28 cellular contexts compared by ENCODE assay signal in the genomic region with DNA sequence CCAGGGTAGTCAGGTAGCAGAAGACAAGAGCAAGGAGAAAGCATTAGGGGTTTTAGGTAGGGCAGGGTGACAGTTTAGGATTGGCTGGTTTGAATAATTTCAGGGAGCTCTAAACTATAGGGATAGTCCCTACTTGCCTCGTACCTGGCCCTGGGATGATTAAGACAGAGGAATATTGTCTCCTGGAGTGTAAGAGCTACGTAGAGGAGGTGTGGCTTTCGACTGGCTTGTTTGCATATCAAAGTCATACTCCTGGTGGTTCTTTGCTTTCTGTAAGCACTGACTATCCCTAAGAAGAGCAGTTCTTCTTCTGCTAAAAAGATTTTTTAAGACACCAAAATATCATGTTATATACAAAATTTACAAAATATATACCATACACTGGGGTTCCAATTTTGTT.
"Had no signal": no experiment of that assay in that cellular context is flagged by ENCODE, and none has a peak within 500 bp of the region (broad histone marks: within the 10 kb centered on the region; RNA-seq: fewer than 3 reads in every experiment).

No MANE protein-coding gene starts in this region.

- H2AFZ ChIP-seq: neural progenitor cell, parathyroid adenoma had no signal

- H3K36me3 Mint-ChIP-seq: mesothelial cell of epicardium; naive B cell; neural progenitor cell; stimulated activated naive B cell treated with anti-CD40 and anti-IgM and Interleukin-4, amounts not matched to agents 10 μg/mL and 1 μg/mL and 100 μg/mL, for 72 hours had no signal

- H3K4me2 ChIP-seq: neural progenitor cell, smooth muscle cell had no signal

- H3K4me1 ChIP-seq: lower lobe of right lung, parathyroid adenoma, psoas muscle, right atrium auricular region, right lobe of liver, stomach, testis, thyroid gland, transverse colon, upper lobe of left lung, vagina had no signal

- H3K4me1 Mint-ChIP-seq: mesothelial cell of epicardium; naive B cell; natural killer cell; neural progenitor cell; stimulated activated naive B cell treated with anti-CD40 and anti-IgM and Interleukin-4, amounts not matched to agents 10 μg/mL and 1 μg/mL and 100 μg/mL, for 72 hours had no signal

- H3K27ac Mint-ChIP-seq: mesothelial cell of epicardium; naive B cell; natural killer cell; nephron progenitor cell; neural progenitor cell; stimulated activated naive B cell treated with anti-CD40 and anti-IgM and Interleukin-4, amounts not matched to agents 10 μg/mL and 1 μg/mL and 100 μg/mL, for 72 hours had no signal

- H3K9me3 ChIP-seq: lower lobe of right lung, neutrophil, psoas muscle, right atrium auricular region, right lobe of liver, stomach, testis, thyroid gland, upper lobe of left lung, vagina had no signal

- H3K27ac ChIP-seq: lower lobe of right lung, neural progenitor cell, neutrophil, parathyroid adenoma, psoas muscle, right atrium auricular region, right lobe of liver, stomach, testis, thyroid gland, transverse colon, upper lobe of left lung, vagina had no signal

- H3K9ac ChIP-seq: neural progenitor cell, parathyroid adenoma had no signal

- H3K4me3 ChIP-seq: lower lobe of right lung, neural progenitor cell, psoas muscle, right atrium auricular region, right lobe of liver, smooth muscle cell, stomach, testis, thyroid gland, transverse colon, upper lobe of left lung, vagina had no signal

- H3K27me3 ChIP-seq: neural progenitor cell, neutrophil, right atrium auricular region, right lobe of liver, stomach, testis, thyroid gland, transverse colon, upper lobe of left lung, vagina had no signal

- DNase-seq: hippocampal formation; kidney glomerular epithelial cell; left cardiac atrium; lower lobe of right lung; mammary epithelial cell; mesenchymal stem cell; naive B cell; natural killer cell; nephron progenitor cell; occipital lobe; psoas muscle; right lobe of liver; stimulated activated CD4-positive, alpha-beta T cell treated with anti-CD3 and anti-CD28 coated beads, Interleukin-1b, Interleukin-23, amount 100 ng/mL, for 48 hours; stimulated activated CD4-positive, alpha-beta T cell treated with anti-CD3 and anti-CD28 coated beads, Interleukin-2, amount 100 ng/mL, for 48 hours; stimulated activated naive B cell treated with anti-CD40 and anti-IgM and Interleukin-4, amounts not matched to agents 10 μg/mL and 1 μg/mL and 100 μg/mL, for 72 hours; stimulated activated naive CD8-positive, alpha-beta T cell treated with anti-CD3 and anti-CD28 coated beads, Interleukin-15, Interleukin-2, amounts not matched to agents 100 U/mL and 50 U/mL, for 24 hours; stomach; testis; thyroid gland; transverse colon; upper lobe of left lung had no signal

- H3K27me3 Mint-ChIP-seq: naive B cell; stimulated activated naive B cell treated with anti-CD40 and anti-IgM and Interleukin-4, amounts not matched to agents 10 μg/mL and 1 μg/mL and 100 μg/mL, for 72 hours had no signal

- H3K4me3 Mint-ChIP-seq: mesothelial cell of epicardium; naive B cell; natural killer cell; nephron progenitor cell; neural progenitor cell; stimulated activated naive B cell treated with anti-CD40 and anti-IgM and Interleukin-4, amounts not matched to agents 10 μg/mL and 1 μg/mL and 100 μg/mL, for 72 hours had no signal

- H3K36me3 ChIP-seq: lower lobe of right lung, neural progenitor cell, neutrophil, right atrium auricular region, right lobe of liver, stomach, thyroid gland, transverse colon, upper lobe of left lung, vagina had no signal

- H3K79me2 ChIP-seq: parathyroid adenoma had no signal
